ENCODE assay signal across 7 cellular contexts in the genomic region with DNA sequence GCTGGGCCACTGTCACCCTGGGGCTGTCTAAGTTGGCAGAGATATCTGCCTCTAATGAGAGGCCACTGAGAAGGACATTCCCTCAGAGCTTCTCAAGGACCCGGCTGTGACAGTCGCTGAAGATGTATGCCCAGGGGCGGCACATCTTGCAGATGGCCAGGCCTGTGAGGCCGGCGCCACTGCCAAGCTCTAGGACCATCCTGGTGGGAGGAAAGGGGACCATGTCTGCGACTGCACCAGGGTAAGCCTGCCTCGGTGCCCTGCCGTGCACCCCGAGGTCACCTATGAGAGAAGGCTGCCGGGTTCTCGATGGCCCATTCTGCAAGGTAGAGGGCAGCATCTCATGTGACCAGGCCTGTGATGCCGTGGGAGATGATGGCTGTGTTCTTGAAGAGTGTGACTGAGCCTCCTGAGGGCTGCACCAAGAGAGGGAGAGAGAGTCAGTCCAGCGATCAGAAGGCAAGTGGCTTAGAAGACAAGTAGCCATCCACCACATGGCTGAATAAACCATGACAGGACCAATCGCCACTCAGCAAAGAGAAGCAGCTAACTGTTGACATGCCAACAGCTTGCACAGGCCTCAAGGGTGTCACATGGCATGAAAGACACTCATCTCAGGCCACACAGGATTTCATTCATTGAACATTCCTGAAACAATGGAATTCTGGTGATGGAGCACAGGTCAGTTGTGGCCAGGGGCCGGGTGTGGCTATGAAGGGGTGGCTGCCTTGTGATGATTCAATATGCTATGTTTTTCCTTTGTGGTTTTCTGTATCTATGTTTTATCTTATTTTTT.
DNase-seq lines count a peak whose midpoint lies in the region; ATAC-seq and TF ChIP-seq lines count a peak whose summit lies in the region.
"Not testable (repeated sequence)": the region's sequence is repeated elsewhere in the genome, so short reads cannot be mapped to it uniquely, and the experiment has no call there.

No MANE protein-coding gene starts in this region.

- not testable (repeated sequence) for H3K4me2 ChIP-seq in PC-3 (ENCODE audit: low read length); mammary epithelial cell (ENCODE audit: insufficient read depth, low read depth, low read length)

- H3K36me3 Mint-ChIP-seq in activated T-helper 17 cell treated with anti-CD3 and anti-CD28 coated beads, Interleukin-2, amount 50 U/mL, for 72 hours (ENCODE audit: low read depth), result not testable (repeated sequence)

- not testable (repeated sequence) for ATAC-seq in PC-3; activated T-helper 17 cell treated with anti-CD3 and anti-CD28 coated beads, Interleukin-2, amount 50 U/mL, for 72 hours (replicated peaks)

- WGBS in mammary epithelial cell (ENCODE audit: low coverage, missing lambda C conversion rate), result 94% methylated on average over 8 of the region's 15 CpGs

- not testable (repeated sequence) for TF ChIP-seq CTCF in PC-3 (conservative IDR thresholded peaks at IDR 0.05; ENCODE audit: low read depth, low read length); mammary epithelial cell (conservative IDR thresholded peaks at IDR 0.05 in 1 of 2, IDR thresholded peaks at IDR 0.05 in 1 of 2; ENCODE audit: extremely low read depth in 1 of 2, insufficient read depth in 1 of 2, low read depth in 1 of 2, low read length in 2 of 2); fibroblast of the aortic adventitia (IDR thresholded peaks at IDR 0.05; ENCODE audit: insufficient read depth, low read length)

- not testable (repeated sequence) for H3K9me2 ChIP-seq in PC-3 (replicated peaks; ENCODE audit: low read length)

- H3K79me2 ChIP-seq in PC-3 (ENCODE audit: low read length); mammary epithelial cell (ENCODE audit: insufficient read depth, low read length): not testable (repeated sequence)

- not testable (repeated sequence) for H3K9me3 Mint-ChIP-seq in activated T-helper 17 cell treated with anti-CD3 and anti-CD28 coated beads, Interleukin-2, amount 50 U/mL, for 72 hours

- H3K4me3 ChIP-seq in PC-3 (ENCODE audit: low read length); mammary epithelial cell (replicated peaks in 1 of 3; ENCODE audit: insufficient read depth in 1 of 3, low read depth in 2 of 3, low read length in 3 of 3); fibroblast of the aortic adventitia (ENCODE audit: low read depth, low read length): not testable (repeated sequence)

- CTCF ChIA-PET in PC-3 (lab: Charles Lee), result not testable (repeated sequence)
- CTCF ChIA-PET in mammary epithelial cell (lab: Charles Lee; ENCODE audit: low non-redundant PET), result interaction anchor here (0.6 to 0.7 kb wide), 2 partner anchors 141 to 1886 kb away, joined by 3 to 5 read pairs; no protein-coding TSS in a partner anchor

- POLR2A ChIA-PET in PC-3 (lab: Charles Lee; ENCODE audit: unreplicated experiment), result not testable (repeated sequence)

- H3K4me3 Mint-ChIP-seq in activated T-helper 17 cell treated with anti-CD3 and anti-CD28 coated beads, Interleukin-2, amount 50 U/mL, for 72 hours, result not testable (repeated sequence)

- H4K20me1 ChIP-seq in PC-3 (ENCODE audit: low read length); mammary epithelial cell (ENCODE audit: insufficient read depth, low read length): not testable (repeated sequence)

- H2AFZ ChIP-seq in PC-3 (ENCODE audit: low read length); mammary epithelial cell (ENCODE audit: low read depth, low read length): not testable (repeated sequence)

- not testable (repeated sequence) for H3K4me1 Mint-ChIP-seq in activated T-helper 17 cell treated with anti-CD3 and anti-CD28 coated beads, Interleukin-2, amount 50 U/mL, for 72 hours

- not testable (repeated sequence) for H3K4me1 ChIP-seq in PC-3 (ENCODE audit: insufficient read depth, low read length); mammary epithelial cell (ENCODE audit: insufficient read depth, low read length)

- H3K9me3 ChIP-seq in PC-3 (ENCODE audit: low read length); mammary epithelial cell (replicated peaks; ENCODE audit: insufficient read depth, low read length): not testable (repeated sequence)

- DNase-seq in DMS53 (lab: John Stamatoyannopoulos, UW) (peak; percentile 24), HS-27A (ENCODE audit: low read depth) (peak; percentile 59), PC-3 (peak; percentile 78), mammary epithelial cell (peak; percentile 73), fibroblast of the aortic adventitia (ENCODE audit: low read depth) (peak; percentile 33), kidney tubule cell (ENCODE audit: low spot score) (peak; percentile 44)

- H3K27ac ChIP-seq in PC-3 (ENCODE audit: low read length); mammary epithelial cell (ENCODE audit: insufficient read depth, low read depth, low read length): not testable (repeated sequence)

- intact Hi-C loops in PC-3 (cut with micrococcal nuclease), result not testable (repeated sequence)
- intact Hi-C loops in mammary epithelial cell (cut with micrococcal nuclease), result loop anchor here (10.0 kb wide), 1 partner anchor 153 kb away; no protein-coding TSS in a partner anchor

- H3K27ac Mint-ChIP-seq in activated T-helper 17 cell treated with anti-CD3 and anti-CD28 coated beads, Interleukin-2, amount 50 U/mL, for 72 hours, result peak overlapping the region; percentile 60

- dilution Hi-C loops in mammary epithelial cell (cut with HindIII; ENCODE audit: low sequenced_read_pairs), result not testable (repeated sequence)

- H3K27me3 Mint-ChIP-seq in activated T-helper 17 cell treated with anti-CD3 and anti-CD28 coated beads, Interleukin-2, amount 50 U/mL, for 72 hours, result not testable (repeated sequence)

- in situ Hi-C loops in mammary epithelial cell (cut with MboI; ENCODE audit: low sequenced_read_pairs in 2 of 2), result not testable (repeated sequence)

- H3F3A ChIP-seq in PC-3 (ENCODE audit: low read length, unreplicated experiment), result not testable (repeated sequence)

- BruUV-seq in PC-3 (replicated peaks; lab: Mats Ljungman, UMichigan); mammary epithelial cell (replicated peaks; lab: Mats Ljungman, UMichigan): not testable (repeated sequence)

- not testable (repeated sequence) for H3K36me3 ChIP-seq in PC-3 (ENCODE audit: low read depth, low read length); mammary epithelial cell (ENCODE audit: insufficient read depth, low read length)

- not testable (repeated sequence) for H3K27me3 ChIP-seq in PC-3 (ENCODE audit: low read length); mammary epithelial cell (ENCODE audit: insufficient read depth, low read length)

- not testable (repeated sequence) for H3K9ac ChIP-seq in PC-3 (ENCODE audit: low read length); mammary epithelial cell (ENCODE audit: insufficient read depth, low read length)

Comparison
In these comparisons a context has a peak if more than half of its experiments do, and no peak if none do; other contexts are left out.
1. DNase-seq: peak in every context shown above with its lines; median percentile 78 in PC-3; 73 in mammary epithelial cell; 59 in HS-27A; 44 in kidney tubule cell; 33 in fibroblast of the aortic adventitia; 24 in DMS53.